Comparison of ENCODE assay signal across 11 cellular contexts in genomic region chr1:243312962-243313634, GRCh38. TPM values are rescaled to one million over a fixed set of nuclear protein-coding genes. Genes with fewer than 3 reads are reported as not detected.
DNase-seq lines count a peak whose midpoint lies in the region; ATAC-seq and FAIRE-seq lines count a peak whose summit lies in the region.
"Had no signal": no experiment of that assay in that cellular context is flagged by ENCODE, and none has a peak within 500 bp of the region (broad histone marks: within the 10 kb centered on the region; RNA-seq: fewer than 3 reads in every experiment).

No MANE protein-coding gene starts in this region.

- no peak for FAIRE-seq in GM19239 (lab: Jason Lieb, UNC)
- FAIRE-seq: endothelial cell of umbilical vein had no signal

- peak overlapping the region; percentile 18 for H3K27ac ChIP-seq in subcutaneous abdominal adipose tissue (ENCODE audit: low read depth, low read length)
- H3K27ac ChIP-seq: parathyroid adenoma had no signal

- no peaks in the 10 kb centered on the region for H3K27me3 ChIP-seq in subcutaneous abdominal adipose tissue (ENCODE audit: control insufficient read depth in 5 of 5, insufficient read depth in 4 of 5, low read length in 5 of 5)
- H3K27me3 ChIP-seq: transverse colon had no signal

- DNase-seq in GM19239 (ENCODE audit: insufficient read length, low spot score) = peak; percentile 7
- peak; percentile 53 for DNase-seq in astrocyte of the hippocampus (ENCODE audit: low read depth, low spot score)
- DNase-seq in occipital lobe (lab: John Stamatoyannopoulos, UW) = no peak
- no peak for DNase-seq in SHP77 treated with DMSO at 0.1 percent for 48 hours (lab: John Stamatoyannopoulos, UW)
- no peak for DNase-seq in activated T-cell treated with anti-CD3 and anti-CD28 coated beads for 4 hours
- DNase-seq: NCI-H2081, transverse colon had no signal

- no peak overlapping the region for H3K9ac ChIP-seq in subcutaneous abdominal adipose tissue (ENCODE audit: low read length in 5 of 5)
- H3K9ac ChIP-seq: parathyroid adenoma had no signal

- peaks cover 0 to 22% (median 15%) of the 10 kb centered on the region in 5 donors for H3K4me1 ChIP-seq in subcutaneous abdominal adipose tissue (ENCODE audit: control insufficient read depth in 5 of 5, insufficient read depth in 5 of 5, low read length in 5 of 5)
- H3K4me1 ChIP-seq: parathyroid adenoma, transverse colon had no signal

- peak; percentile 26 for ATAC-seq in HG02938 (IDR thresholded peaks at IDR 0.05; ENCODE audit: unreplicated experiment)

- H3K36me3 ChIP-seq in subcutaneous abdominal adipose tissue (ENCODE audit: control insufficient read depth in 5 of 5, insufficient read depth in 5 of 5, low read length in 5 of 5) = peaks cover 11 to 27% (median 18%) of the 10 kb centered on the region in 5 donors

- no peaks in the 10 kb centered on the region for H3K9me3 ChIP-seq in subcutaneous abdominal adipose tissue (ENCODE audit: control insufficient read depth in 5 of 5, low read length in 5 of 5)
- H3K9me3 ChIP-seq: transverse colon had no signal

- no peak overlapping the region for H3K4me3 ChIP-seq in subcutaneous abdominal adipose tissue (ENCODE audit: low read depth in 1 of 5, low read length in 5 of 5)
- H3K4me3 ChIP-seq: transverse colon had no signal

RNA-seq across cellular contexts. Expression of gene SDCCAG8, which starts 57.3 kb away (rescaled TPM):
- 105 TPM for total RNA-seq in occipital lobe

RNA-seq across cellular contexts. Expression of gene CEP170, which starts 58.0 kb away (rescaled TPM):
- total RNA-seq in occipital lobe = 571 TPM

Comparison
In these comparisons a context has a peak if more than half of its experiments do, and no peak if none do; other contexts are left out.
1. DNase-seq: peak in GM19239 (single experiment) and astrocyte of the hippocampus (single experiment); none in occipital lobe (single experiment), SHP77 treated with DMSO at 0.1 percent for 48 hours (single experiment) and activated T-cell treated with anti-CD3 and anti-CD28 coated beads for 4 hours (single experiment).